Comparison of ENCODE assay signal across 8 cellular contexts in the genomic region with DNA sequence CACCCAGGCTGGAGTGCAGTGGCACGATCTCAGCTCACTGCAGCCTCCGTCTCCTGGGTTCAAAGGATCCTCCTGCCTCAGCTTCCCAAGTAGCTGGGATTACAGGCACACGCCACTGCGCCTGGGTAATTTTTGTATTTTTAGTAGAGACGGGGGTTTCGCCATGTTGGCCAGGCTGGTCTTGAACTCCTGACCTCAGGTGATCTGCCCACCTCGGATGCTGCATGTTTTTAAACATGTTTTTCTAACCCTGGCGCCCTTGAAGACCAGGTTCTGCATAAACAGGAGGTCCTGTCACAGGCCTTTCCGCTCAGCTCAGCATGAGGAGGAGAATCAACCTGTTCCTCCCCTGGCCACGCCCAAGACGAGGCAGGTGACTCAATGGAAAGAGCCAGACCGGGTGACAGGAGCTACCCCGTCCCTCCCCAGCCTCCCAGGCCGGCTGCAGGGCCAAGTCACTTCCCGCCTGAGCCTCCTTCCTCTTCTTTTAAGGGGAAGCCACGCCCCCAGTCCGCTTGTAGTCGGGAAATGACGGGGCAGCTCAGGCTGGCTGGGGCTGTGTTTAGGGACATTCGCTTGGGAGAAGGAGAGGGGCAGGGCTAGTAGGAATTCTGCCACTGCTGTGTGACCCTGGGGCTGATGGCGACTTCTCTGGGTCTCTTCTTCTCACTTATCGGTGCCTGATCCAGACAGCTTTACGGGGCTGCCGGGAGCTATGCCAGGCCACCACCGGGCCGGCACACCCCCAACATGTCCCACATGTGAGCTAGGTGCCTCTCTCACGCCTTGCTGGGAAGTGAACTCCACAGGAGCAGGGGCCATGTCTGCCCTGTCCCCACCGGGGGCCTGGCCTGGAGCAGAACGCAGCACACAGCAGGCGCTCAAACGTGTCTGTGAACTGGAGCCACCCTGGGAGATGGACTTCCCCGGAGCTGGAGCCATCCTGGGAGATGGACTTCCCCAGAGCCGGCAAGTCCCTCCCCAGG. TPM values are rescaled to one million over a fixed set of nuclear protein-coding genes. Genes with fewer than 3 reads are reported as not detected.
A peak's percentile ranks its signal among the peaks of the same experiment; 100 is the strongest.
DNase-seq lines count a peak whose midpoint lies in the region; ATAC-seq and TF ChIP-seq lines count a peak whose summit lies in the region.

No MANE protein-coding gene starts in this region.

- peaks cover 77% of the 10 kb centered on the region for H3K4me1 Mint-ChIP-seq in activated T-cell treated with anti-CD3 and anti-CD28 coated beads, Interleukin-2, amount 50 U/mL, for 24 hours (ENCODE audit: low read depth)

- DNase-seq in NOMO-1 (lab: John Stamatoyannopoulos, UW; ENCODE audit: unreplicated experiment in 2 of 2) (peak; percentile 99 to 100), fibroblast of pulmonary artery (ENCODE audit: low read depth) (peak; percentile 72), osteoblast (ENCODE audit: insufficient read length, low spot score, missing footprints) (no peak), testis (peak; percentile 74), NCI-H2227 (lab: John Stamatoyannopoulos, UW; ENCODE audit: unreplicated experiment) (no peak)
- DNase-seq in activated T-cell treated with anti-CD3 and anti-CD28 coated beads, Interleukin-2, amount 50 U/mL, for 24 hours: peak; percentile 92

- H3K4me3 Mint-ChIP-seq in activated T-cell treated with anti-CD3 and anti-CD28 coated beads, Interleukin-2, amount 50 U/mL, for 24 hours: peak overlapping the region; percentile 83

- H3K27ac Mint-ChIP-seq in activated T-cell treated with anti-CD3 and anti-CD28 coated beads, Interleukin-2, amount 50 U/mL, for 24 hours: peak overlapping the region; percentile 100

- H3K79me2 ChIP-seq in osteoblast (ENCODE audit: insufficient read depth, low read length): peaks cover 67% of the 10 kb centered on the region

- peak; percentile 65 for ATAC-seq in GM21529 (IDR thresholded peaks at IDR 0.05; ENCODE audit: unreplicated experiment)

- H3K4me1 ChIP-seq in BLaER1 (peaks cover 91% of the 10 kb centered on the region), osteoblast (ENCODE audit: insufficient read depth, low read length) (peaks cover 21% of the 10 kb centered on the region), testis (peaks cover 12% of the 10 kb centered on the region)

- no peaks in the 10 kb centered on the region for H3K9me3 Mint-ChIP-seq in activated T-cell treated with anti-CD3 and anti-CD28 coated beads, Interleukin-2, amount 50 U/mL, for 24 hours

- H3K9me3 ChIP-seq in BLaER1 (no peaks in the 10 kb centered on the region), osteoblast (ENCODE audit: low read depth, low read length) (no peaks in the 10 kb centered on the region), testis (no peaks in the 10 kb centered on the region)

- peak overlapping the region; percentile 59 for H3K27ac ChIP-seq in BLaER1
- peak overlapping the region; percentile 45 for H3K27ac ChIP-seq in osteoblast (ENCODE audit: low read depth, low read length)
- peak overlapping the region; percentile 39 to 68 for H3K27ac ChIP-seq in testis

- intact Hi-C loops in testis (cut with DNase I; ENCODE audit: low total_unique reads): no loop called here

- TF ChIP-seq CTCF in fibroblast of pulmonary artery (IDR thresholded peaks at IDR 0.05; ENCODE audit: low read length, missing control alignments) (no peak), osteoblast (IDR thresholded peaks at IDR 0.05; ENCODE audit: extremely low read depth, low read depth, low read length) (no peak), testis (IDR thresholded peaks at IDR 0.05) (no peak)

- H2AFZ ChIP-seq in osteoblast (ENCODE audit: low read length): no peak overlapping the region

- H3K9ac ChIP-seq in BLaER1: peak overlapping the region; percentile 33; the same call in 1 of the 2 replicates

- H3K36me3 ChIP-seq in BLaER1 (peaks cover 57% of the 10 kb centered on the region), osteoblast (ENCODE audit: insufficient read depth, low read length) (peaks cover 8% of the 10 kb centered on the region), testis (ENCODE audit: low read depth, missing control alignments) (no peaks in the 10 kb centered on the region)

- no peak for TF ChIP-seq POLR2A in testis (IDR thresholded peaks at IDR 0.05)

- WGBS in testis, 2 donors: 77 to 88% methylated on average over 23 to 33 of the region's 33 CpGs

- H3K4me2 ChIP-seq in BLaER1 (peak overlapping the region; percentile 94), osteoblast (ENCODE audit: insufficient read depth, low read length) (no peak overlapping the region)

- peaks cover 76% of the 10 kb centered on the region for H3K36me3 Mint-ChIP-seq in activated T-cell treated with anti-CD3 and anti-CD28 coated beads, Interleukin-2, amount 50 U/mL, for 24 hours (ENCODE audit: low read depth)

- H4K20me1 ChIP-seq in BLaER1 (peaks cover 97% of the 10 kb centered on the region), osteoblast (ENCODE audit: insufficient read depth, low read length) (peaks cover 38% of the 10 kb centered on the region)

- H3K4me3 ChIP-seq in BLaER1 (peak overlapping the region; percentile 50), fibroblast of pulmonary artery (replicated peaks; ENCODE audit: low read depth, low read length) (no peak overlapping the region), osteoblast (ENCODE audit: insufficient read depth, low read length) (no peak overlapping the region), testis (no peak overlapping the region)

- no peaks in the 10 kb centered on the region for H3K27me3 Mint-ChIP-seq in activated T-cell treated with anti-CD3 and anti-CD28 coated beads, Interleukin-2, amount 50 U/mL, for 24 hours

- no peaks in the 10 kb centered on the region for H3K27me3 ChIP-seq in BLaER1
- no peaks in the 10 kb centered on the region for H3K27me3 ChIP-seq in osteoblast (ENCODE audit: insufficient read depth, low read length)
- no peaks in the 10 kb centered on the region for H3K27me3 ChIP-seq in testis

RNA-seq across cellular contexts. Expression of a gene that starts 6.1 kb away (rescaled TPM):
- total RNA-seq in osteoblast (10.5 and 14.4 TPM in 2 replicates), testis (10 to 100 TPM; 32.4 to 34.1 TPM)
- polyA plus RNA-seq in testis (ENCODE audit: insufficient read depth, low read depth, low replicate concordance): 7.2 TPM

RNA-seq across cellular contexts. Expression of a gene that starts 56.9 kb away (rescaled TPM):
- 36.8 and 38.4 TPM in 2 replicates for total RNA-seq in osteoblast
- 100 to 1,000 TPM in 1 of 2 donors, 10 to 100 TPM in 1; 90.4 to 103 TPM for total RNA-seq in testis
- polyA plus RNA-seq in testis (ENCODE audit: insufficient read depth, low read depth, low replicate concordance): 67.8 TPM

Comparison
In these comparisons a context has a peak if more than half of its experiments do, and no peak if none do; other contexts are left out.
1. DNase-seq: peak in NOMO-1 (2 of 2), activated T-cell treated with anti-CD3 and anti-CD28 coated beads, Interleukin-2, amount 50 U/mL, for 24 hours (single experiment), fibroblast of pulmonary artery (single experiment) and testis (single experiment); none in osteoblast (single experiment) and NCI-H2227 (single experiment).
2. Peak in every context shown above with its lines, with median percentiles within 50 percentile points of each other: H3K27ac ChIP-seq.